18 cellular contexts compared by ENCODE assay signal in genomic region chr10:95503012-95503411, GRCh38. TPM values are rescaled to one million over a fixed set of nuclear protein-coding genes. Genes with fewer than 3 reads are reported as not detected.
DNase-seq lines count a peak whose midpoint lies in the region; ATAC-seq and TF ChIP-seq lines count a peak whose summit lies in the region.
"Had no signal": no experiment of that assay in that cellular context is flagged by ENCODE, and none has a peak within 500 bp of the region (broad histone marks: within the 10 kb centered on the region; RNA-seq: fewer than 3 reads in every experiment).

No MANE protein-coding gene starts in this region.

- peak overlapping the region in 1 of 4 donors; percentile 52 for H3K4me3 ChIP-seq in esophagus squamous epithelium
- no peak overlapping the region for H3K4me3 ChIP-seq in mucosa of descending colon
- H3K4me3 ChIP-seq in transverse colon = no peak overlapping the region
- H3K4me3 ChIP-seq: SJSA1, testis had no signal

- no peak overlapping the region for H3K4me3 Mint-ChIP-seq in WTC11
- H3K4me3 Mint-ChIP-seq: B cell, neural crest cell had no signal

- CTCF ChIA-PET in WTC11 (lab: Charles Lee) = no interaction called here

- H3K9me3 ChIP-seq in esophagus squamous epithelium (no peaks in the 10 kb centered on the region), mucosa of descending colon (no peaks in the 10 kb centered on the region), transverse colon (no peaks in the 10 kb centered on the region)
- H3K9me3 ChIP-seq: SJSA1, testis had no signal

- H3K4me1 ChIP-seq in esophagus squamous epithelium (peaks cover 0 to 44% (median 6%) of the 10 kb centered on the region in 3 donors), mucosa of descending colon (ENCODE audit: low read depth) (peaks cover 7% of the 10 kb centered on the region), transverse colon (peaks cover 13 to 49% (median 21%) of the 10 kb centered on the region in 4 donors)
- H3K4me1 ChIP-seq: SJSA1 had no signal

- TF ChIP-seq EP300 in transverse colon (IDR thresholded peaks at IDR 0.05; ENCODE audit: low read depth) = no peak

- ATAC-seq in WTC11 (no peak), mucosa of descending colon (peak; percentile 55), GM21515 (IDR thresholded peaks at IDR 0.05; ENCODE audit: unreplicated experiment) (no peak)

- peak overlapping the region; percentile 85 for H3K27ac Mint-ChIP-seq in WTC11
- H3K27ac Mint-ChIP-seq: B cell had no signal

- POLR2A ChIA-PET in WTC11 (lab: Charles Lee) = no interaction called here

- in situ Hi-C loops in transverse colon (cut with MboI; ENCODE audit: low pct_ligation_motif_present in 1 of 4, low pct_unique_long_range_greater_than_20kb in 1 of 4, low sequenced_read_pairs in 3 of 4) = no loop called here

- H3K36me3 Mint-ChIP-seq in WTC11 = no peaks in the 10 kb centered on the region

- TF ChIP-seq POLR2A in esophagus squamous epithelium (IDR thresholded peaks at IDR 0.05) (no peak), transverse colon (IDR thresholded peaks at IDR 0.05) (no peak)

- H3K27ac ChIP-seq in esophagus squamous epithelium (peak overlapping the region; percentile 49 to 87 (median 82)), transverse colon (peak overlapping the region; percentile 76 to 94 (median 84))
- H3K27ac ChIP-seq: SJSA1, testis had no signal

- no peak for TF ChIP-seq CTCF in WTC11 (IDR thresholded peaks at IDR 0.05)
- no peak for TF ChIP-seq CTCF in esophagus squamous epithelium (IDR thresholded peaks at IDR 0.05)
- TF ChIP-seq CTCF in mucosa of descending colon (IDR thresholded peaks at IDR 0.05) = no peak
- no peak for TF ChIP-seq CTCF in transverse colon (IDR thresholded peaks at IDR 0.05)

- H3K36me3 ChIP-seq in esophagus squamous epithelium (no peaks in the 10 kb centered on the region), mucosa of descending colon (ENCODE audit: low read depth) (no peaks in the 10 kb centered on the region), transverse colon (no peaks in the 10 kb centered on the region)
- H3K36me3 ChIP-seq: SJSA1 had no signal

- intact Hi-C loops in esophagus squamous epithelium (cut with DNase I) (no loop called here), mucosa of descending colon (cut with DNase I, micrococcal nuclease) (no loop called here), transverse colon (cut with DNase I; ENCODE audit: low total_unique reads) (no loop called here)

- peaks cover 66% of the 10 kb centered on the region for H3K4me1 Mint-ChIP-seq in WTC11
- H3K4me1 Mint-ChIP-seq: B cell had no signal

- no peak for DNase-seq in WTC11 (ENCODE audit: low spot score)
- no peak for DNase-seq in esophagus squamous epithelium (lab: John Stamatoyannopoulos, UW)
- DNase-seq in mucosa of descending colon = no peak
- DNase-seq in transverse colon = no peak
- no peak for DNase-seq in HCEC 1CT
- DNase-seq in iPS-NIHi7 (ENCODE audit: extremely low spot score) = no peak
- DNase-seq: activated CD4-positive, alpha-beta T cell treated with anti-CD3 and anti-CD28 coated beads for 48 hours; activated naive CD4-positive, alpha-beta T cell treated with Interleukin-2 at 50 U/mL for 16 hours; MM.1S; NCI-H2081 treated with DMSO at 0.1 percent for 48 hours; NCI-H526; stimulated activated CD4-positive, alpha-beta T cell treated with anti-CD3 and anti-CD28 coated beads, Interleukin-2, amount 100 ng/mL, for 48 hours; T1000; testis had no signal

- no peaks in the 10 kb centered on the region for H3K9me3 Mint-ChIP-seq in WTC11
- H3K9me3 Mint-ChIP-seq: neural crest cell had no signal

- H3K27me3 ChIP-seq in esophagus squamous epithelium (no peaks in the 10 kb centered on the region), transverse colon (no peaks in the 10 kb centered on the region)
- H3K27me3 ChIP-seq: testis had no signal

- no peaks in the 10 kb centered on the region for H3K27me3 Mint-ChIP-seq in WTC11 (ENCODE audit: low read depth)

TF ChIP-seq in WTC11, 78 proteins besides CTCF, POLR2A, EP300 and RAD21:
- no peak for TF ChIP-seq IRF2 (CRISPR knock-in tag; IDR thresholded peaks at IDR 0.05; ENCODE audit: borderline replicate concordance, low read depth)
- no peak for TF ChIP-seq ZNF512 (CRISPR knock-in tag; IDR thresholded peaks at IDR 0.05; ENCODE audit: borderline replicate concordance)
- no peak for TF ChIP-seq NFATC4 (CRISPR knock-in tag; IDR thresholded peaks at IDR 0.05)
- TF ChIP-seq NR1H2 (CRISPR knock-in tag; IDR thresholded peaks at IDR 0.05) = no peak
- TF ChIP-seq SP1 (CRISPR knock-in tag; conservative IDR thresholded peaks at IDR 0.05) = no peak
- TF ChIP-seq ZBTB43 (CRISPR knock-in tag; IDR thresholded peaks at IDR 0.05) = no peak
- no peak for TF ChIP-seq KAT7 (CRISPR knock-in tag; IDR thresholded peaks at IDR 0.05; ENCODE audit: borderline replicate concordance)
- TF ChIP-seq, protein P1, sequence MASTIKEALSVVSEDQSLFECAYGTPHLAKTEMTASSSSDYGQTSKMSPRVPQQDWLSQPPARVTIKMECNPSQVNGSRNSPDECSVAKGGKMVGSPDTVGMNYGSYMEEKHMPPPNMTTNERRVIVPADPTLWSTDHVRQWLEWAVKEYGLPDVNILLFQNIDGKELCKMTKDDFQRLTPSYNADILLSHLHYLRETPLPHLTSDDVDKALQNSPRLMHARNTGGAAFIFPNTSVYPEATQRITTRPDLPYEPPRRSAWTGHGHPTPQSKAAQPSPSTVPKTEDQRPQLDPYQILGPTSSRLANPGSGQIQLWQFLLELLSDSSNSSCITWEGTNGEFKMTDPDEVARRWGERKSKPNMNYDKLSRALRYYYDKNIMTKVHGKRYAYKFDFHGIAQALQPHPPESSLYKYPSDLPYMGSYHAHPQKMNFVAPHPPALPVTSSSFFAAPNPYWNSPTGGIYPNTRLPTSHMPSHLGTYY (CRISPR knock-in tag; IDR thresholded peaks at IDR 0.05) = no peak
- no peak for TF ChIP-seq GABPB1 (CRISPR knock-in tag; IDR thresholded peaks at IDR 0.05)
- TF ChIP-seq, protein P2, sequence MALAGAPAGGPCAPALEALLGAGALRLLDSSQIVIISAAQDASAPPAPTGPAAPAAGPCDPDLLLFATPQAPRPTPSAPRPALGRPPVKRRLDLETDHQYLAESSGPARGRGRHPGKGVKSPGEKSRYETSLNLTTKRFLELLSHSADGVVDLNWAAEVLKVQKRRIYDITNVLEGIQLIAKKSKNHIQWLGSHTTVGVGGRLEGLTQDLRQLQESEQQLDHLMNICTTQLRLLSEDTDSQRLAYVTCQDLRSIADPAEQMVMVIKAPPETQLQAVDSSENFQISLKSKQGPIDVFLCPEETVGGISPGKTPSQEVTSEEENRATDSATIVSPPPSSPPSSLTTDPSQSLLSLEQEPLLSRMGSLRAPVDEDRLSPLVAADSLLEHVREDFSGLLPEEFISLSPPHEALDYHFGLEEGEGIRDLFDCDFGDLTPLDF (CRISPR knock-in tag; IDR thresholded peaks at IDR 0.05) = no peak
TF ChIP-seq in WTC11: peak in this region for 0.

RNA-seq across cellular contexts. Expression of gene SORBS1, which starts 58.2 kb away (rescaled TPM):
- total RNA-seq in WTC11 (2021) (33.8 to 39.9 TPM (median 34.3 TPM) in 3 replicates), esophagus squamous epithelium (100 to 1,000 TPM in 1 of 4 donors, 10 to 100 TPM in 3; 23.3 to 359 (median 72.2) TPM), mucosa of descending colon (100 to 1,000 TPM in 1 of 3 donors, 10 to 100 TPM in 2; 48.9 to 699 (median 99.3) TPM), transverse colon (100 to 1,000 TPM in 3 of 4 donors, 10 to 100 TPM in 1; 92.2 to 308 (median 150) TPM)
